ENCODE assay signal across 12 cellular contexts in genomic region chr3:177687291-177687690, GRCh38.
"Had no signal": no experiment of that assay in that cellular context is flagged by ENCODE, and none has a peak within 500 bp of the region (broad histone marks: within the 10 kb centered on the region; RNA-seq: fewer than 3 reads in every experiment).

No MANE protein-coding gene starts in this region.

- H3K27me3 ChIP-seq: heart left ventricle, testis, tibial nerve had no signal

- H3K36me3 Mint-ChIP-seq: naive thymus-derived CD4-positive, alpha-beta T cell; stimulated activated naive B cell treated with anti-CD40 and anti-IgM and Interleukin-4, amounts not matched to agents 10 μg/mL and 1 μg/mL and 100 μg/mL, for 72 hours had no signal

- H3K9me3 Mint-ChIP-seq: naive thymus-derived CD4-positive, alpha-beta T cell; stimulated activated naive B cell treated with anti-CD40 and anti-IgM and Interleukin-4, amounts not matched to agents 10 μg/mL and 1 μg/mL and 100 μg/mL, for 72 hours; stimulated activated naive CD8-positive, alpha-beta T cell treated with anti-CD3 and anti-CD28 coated beads, Interleukin-15, amount 100 ng/mL, for 72 hours had no signal

- H3K27ac ChIP-seq: heart left ventricle, testis had no signal

- H3K4me1 ChIP-seq: testis had no signal

- H3K36me3 ChIP-seq: heart left ventricle, tibial nerve had no signal

- H3K4me3 ChIP-seq: heart left ventricle, testis, tibial nerve had no signal

- H3K9me3 ChIP-seq: heart left ventricle, testis, tibial nerve had no signal

- H3K27me3 Mint-ChIP-seq: naive thymus-derived CD4-positive, alpha-beta T cell; stimulated activated naive B cell treated with anti-CD40 and anti-IgM and Interleukin-4, amounts not matched to agents 10 μg/mL and 1 μg/mL and 100 μg/mL, for 72 hours; stimulated activated naive CD8-positive, alpha-beta T cell treated with anti-CD3 and anti-CD28 coated beads, Interleukin-15, amount 100 ng/mL, for 72 hours had no signal

- H3K4me3 Mint-ChIP-seq: naive thymus-derived CD4-positive, alpha-beta T cell; stimulated activated naive B cell treated with anti-CD40 and anti-IgM and Interleukin-4, amounts not matched to agents 10 μg/mL and 1 μg/mL and 100 μg/mL, for 72 hours; stimulated activated naive CD8-positive, alpha-beta T cell treated with anti-CD3 and anti-CD28 coated beads, Interleukin-15, amount 100 ng/mL, for 72 hours had no signal

- ATAC-seq: heart left ventricle; left lobe of liver; naive thymus-derived CD4-positive, alpha-beta T cell; stimulated activated naive B cell treated with anti-CD40 and anti-IgM and Interleukin-4, amounts not matched to agents 10 μg/mL and 1 μg/mL and 100 μg/mL, for 72 hours; stimulated activated naive CD8-positive, alpha-beta T cell treated with anti-CD3 and anti-CD28 coated beads, Interleukin-15, amount 100 ng/mL, for 72 hours had no signal

- H3K27ac Mint-ChIP-seq: stimulated activated naive B cell treated with anti-CD40 and anti-IgM and Interleukin-4, amounts not matched to agents 10 μg/mL and 1 μg/mL and 100 μg/mL, for 72 hours had no signal

- DNase-seq: effector memory CD4-positive, alpha-beta T cell; heart left ventricle; hippocampal formation; mammary epithelial cell; naive thymus-derived CD4-positive, alpha-beta T cell; stimulated activated CD4-positive, alpha-beta T cell treated with anti-CD3 and anti-CD28 coated beads, Interleukin-2, amount 100 ng/mL, for 24 hours; stimulated activated CD4-positive, alpha-beta T cell treated with anti-CD3 and anti-CD28 coated beads, Interleukin-4, amount 100 ng/mL, for 4 hours; stimulated activated naive B cell treated with anti-CD40 and anti-IgM and Interleukin-4, amounts not matched to agents 10 μg/mL and 1 μg/mL and 100 μg/mL, for 72 hours; stimulated activated naive CD8-positive, alpha-beta T cell treated with anti-CD3 and anti-CD28 coated beads, Interleukin-15, amount 100 ng/mL, for 72 hours; testis had no signal
